ENCODE assay signal across 16 cellular contexts in genomic region chr2:130393318-130393910, GRCh38. TPM values are rescaled to one million over a fixed set of nuclear protein-coding genes. Genes with fewer than 3 reads are reported as not detected.
A peak's percentile ranks its signal among the peaks of the same experiment; 100 is the strongest.
DNase-seq lines count a peak whose midpoint lies in the region; ATAC-seq and TF ChIP-seq lines count a peak whose summit lies in the region.
"Had no signal": no experiment of that assay in that cellular context is flagged by ENCODE, and none has a peak within 500 bp of the region (broad histone marks: within the 10 kb centered on the region; RNA-seq: fewer than 3 reads in every experiment).

No MANE protein-coding gene starts in this region.

- no peak overlapping the region for H3K4me2 ChIP-seq in hepatocyte

- H3K9me3 Mint-ChIP-seq in activated CD4-positive, alpha-beta T cell treated with anti-CD3 and anti-CD28 coated beads, Interleukin-2, amount 10 ng/mL, durations not matched to agents 7 days and 5 days, result no peaks in the 10 kb centered on the region
- H3K9me3 Mint-ChIP-seq: activated CD8-positive, alpha-beta T cell treated with anti-CD3 and anti-CD28 coated beads for 36 hours had no signal

- no peaks in the 10 kb centered on the region for H3K79me2 ChIP-seq in hepatocyte

- peaks cover 19% of the 10 kb centered on the region for H3K27me3 Mint-ChIP-seq in activated CD4-positive, alpha-beta T cell treated with anti-CD3 and anti-CD28 coated beads, Interleukin-2, amount 10 ng/mL, durations not matched to agents 7 days and 5 days

- no peaks in the 10 kb centered on the region for H3K27me3 ChIP-seq in hepatocyte

- CTCF ChIA-PET in activated CD4-positive, alpha-beta T cell treated with anti-CD3 and anti-CD28 coated beads, Interleukin-2, amount 10 ng/mL, durations not matched to agents 7 days and 5 days (lab: Charles Lee), result interaction anchor here (1.6 kb wide), 1 partner anchor 20 kb away, joined by 3 read pairs; no protein-coding TSS in a partner anchor

- H2AFZ ChIP-seq in hepatocyte, result no peak overlapping the region

- no peaks in the 10 kb centered on the region for H3K9me2 ChIP-seq in hepatocyte (replicated peaks; ENCODE audit: insufficient read depth)

- H3K4me3 Mint-ChIP-seq in activated CD4-positive, alpha-beta T cell treated with anti-CD3 and anti-CD28 coated beads, Interleukin-2, amount 10 ng/mL, durations not matched to agents 7 days and 5 days, result no peak overlapping the region
- H3K4me3 Mint-ChIP-seq: activated CD8-positive, alpha-beta T cell treated with anti-CD3 and anti-CD28 coated beads for 36 hours had no signal

- POLR2A ChIA-PET in activated CD4-positive, alpha-beta T cell treated with anti-CD3 and anti-CD28 coated beads, Interleukin-2, amount 10 ng/mL, durations not matched to agents 7 days and 5 days (lab: Charles Lee), result no interaction called here

- H3K4me3 ChIP-seq in hepatocyte, result no peak overlapping the region

- H3K36me3 Mint-ChIP-seq in activated CD4-positive, alpha-beta T cell treated with anti-CD3 and anti-CD28 coated beads, Interleukin-2, amount 10 ng/mL, durations not matched to agents 7 days and 5 days (ENCODE audit: low read depth), result peaks cover 8% of the 10 kb centered on the region

- H3K4me1 ChIP-seq in hepatocyte (ENCODE audit: insufficient read depth), result peaks cover 7% of the 10 kb centered on the region

- H4K20me1 ChIP-seq in hepatocyte (ENCODE audit: insufficient read depth, poor library complexity, severe bottlenecking), result no peaks in the 10 kb centered on the region

- no peak for TF ChIP-seq CTCF in hepatocyte (IDR thresholded peaks at IDR 0.05; ENCODE audit: poor library complexity)

- H3K4me1 Mint-ChIP-seq in activated CD4-positive, alpha-beta T cell treated with anti-CD3 and anti-CD28 coated beads, Interleukin-2, amount 10 ng/mL, durations not matched to agents 7 days and 5 days, result peaks cover 19% of the 10 kb centered on the region

- H3K27ac Mint-ChIP-seq in activated CD4-positive, alpha-beta T cell treated with anti-CD3 and anti-CD28 coated beads, Interleukin-2, amount 10 ng/mL, durations not matched to agents 7 days and 5 days, result no peak overlapping the region
- H3K27ac Mint-ChIP-seq: activated CD8-positive, alpha-beta T cell treated with anti-CD3 and anti-CD28 coated beads for 36 hours had no signal

- peak overlapping the region; percentile 55 for H3K27ac ChIP-seq in hepatocyte

- no peaks in the 10 kb centered on the region for H3K36me3 ChIP-seq in hepatocyte (replicated peaks; ENCODE audit: insufficient read depth, low read depth)

- no peak for ATAC-seq in Right ventricle myocardium superior (ENCODE audit: poor library complexity)
- no peak for ATAC-seq in HG02884 (IDR thresholded peaks at IDR 0.05; ENCODE audit: unreplicated experiment)
- ATAC-seq: activated CD8-positive, alpha-beta T cell treated with anti-CD3 and anti-CD28 coated beads for 36 hours; stimulated activated naive CD8-positive, alpha-beta T cell treated with anti-CD3 and anti-CD28 coated beads, Interleukin-15, Interleukin-2, amounts not matched to agents 100 U/mL and 50 U/mL, for 24 hours had no signal

- intact Hi-C loops in Right ventricle myocardium superior (cut with DNase I), result loop anchor here (5.0 kb wide), 1 partner anchor 41 kb away; no protein-coding TSS in a partner anchor
- intact Hi-C loops in cardiac septum (cut with DNase I), result no loop called here

- WGBS in hepatocyte (ENCODE audit: low lambda C conversion rate, missing lambda C conversion rate), result 80% methylated on average over 7 of the region's 7 CpGs

- H3K9me3 ChIP-seq in hepatocyte (ENCODE audit: low read depth), result no peaks in the 10 kb centered on the region

- peak; percentile 27 for DNase-seq in Right ventricle myocardium superior
- DNase-seq in cardiac septum (ENCODE audit: low spot score), result no peak
- peak; percentile 91 for DNase-seq in RPMI8226
- DNase-seq in hepatocyte (ENCODE audit: low spot score), result peak; percentile 38
- DNase-seq in AG08395 (ENCODE audit: low spot score), result no peak
- DNase-seq in activated CD4-positive, alpha-beta T cell treated with anti-CD3 and anti-CD28 coated beads, Interleukin-2, amount 10 ng/mL, durations not matched to agents 7 days and 5 days, result no peak
- DNase-seq in GDM1 (lab: John Stamatoyannopoulos, UW), result no peak
- DNase-seq: activated CD8-positive, alpha-beta T cell treated with anti-CD3 and anti-CD28 coated beads for 36 hours; effector CD8-positive, alpha-beta T cell; KG1; NCI-H187 treated with DMSO at 0.1 percent for 48 hours; NCI-H69; SIG-M5; small intestine; stimulated activated naive CD8-positive, alpha-beta T cell treated with anti-CD3 and anti-CD28 coated beads, Interleukin-15, Interleukin-2, amounts not matched to agents 100 U/mL and 50 U/mL, for 24 hours had no signal

RNA-seq across cellular contexts. Expression of gene PTPN18, which starts 37.6 kb away (rescaled TPM):
- total RNA-seq in Right ventricle myocardium superior (15.7 TPM), cardiac septum (13.4 TPM), hepatocyte (34.8 and 35.7 TPM in 2 replicates)
- 34.7 and 41.6 TPM in 2 replicates for polyA plus RNA-seq in hepatocyte
- total RNA-seq in activated CD4-positive, alpha-beta T cell treated with anti-CD3 and anti-CD28 coated beads, Interleukin-2, amount 10 ng/mL, durations not matched to agents 7 days and 5 days, result 10 to 100 TPM; 88.2 to 89.2 TPM

RNA-seq across cellular contexts. Expression of gene IMP4, which starts 50.7 kb away (rescaled TPM):
- total RNA-seq in Right ventricle myocardium superior (60.2 TPM), cardiac septum (60.7 TPM), hepatocyte (49.1 and 52.4 TPM in 2 replicates)
- polyA plus RNA-seq in hepatocyte, result 56.4 and 80.9 TPM in 2 replicates
- 10 to 100 TPM; 71.1 to 75.2 TPM for total RNA-seq in activated CD4-positive, alpha-beta T cell treated with anti-CD3 and anti-CD28 coated beads, Interleukin-2, amount 10 ng/mL, durations not matched to agents 7 days and 5 days

Comparison
In these comparisons a context has a peak if more than half of its experiments do, and no peak if none do; other contexts are left out.
1. DNase-seq: peak in Right ventricle myocardium superior (single experiment), RPMI8226 (single experiment) and hepatocyte (single experiment); none in cardiac septum (single experiment), AG08395 (single experiment), activated CD4-positive, alpha-beta T cell treated with anti-CD3 and anti-CD28 coated beads, Interleukin-2, amount 10 ng/mL, durations not matched to agents 7 days and 5 days (single experiment) and GDM1 (single experiment).